8 cellular contexts compared by ENCODE assay signal in genomic region chr10:132538790-132539421, GRCh38. TPM values are rescaled to one million over a fixed set of nuclear protein-coding genes. Genes with fewer than 3 reads are reported as not detected.
DNase-seq lines count a peak whose midpoint lies in the region; ATAC-seq and TF ChIP-seq lines count a peak whose summit lies in the region.

No MANE protein-coding gene starts in this region.

- H3K4me3 ChIP-seq in A673 (ENCODE audit: low read depth, low read length, poor library complexity, severe bottlenecking) (peak overlapping the region; percentile 59), HUES64 (ENCODE audit: low read length) (peak overlapping the region; percentile 69; the same call in 1 of the 2 replicates), muscle layer of colon (ENCODE audit: low read depth in 1 of 2, low read length in 2 of 2) (peak overlapping the region; percentile 86 to 92)

- peaks cover 4% of the 10 kb centered on the region for H3K4me1 ChIP-seq in A673 (ENCODE audit: insufficient read depth, low read length, poor library complexity, severe bottlenecking)
- peaks cover 30% of the 10 kb centered on the region for H3K4me1 ChIP-seq in HUES64 (ENCODE audit: insufficient read depth, low read length)
- H3K4me1 ChIP-seq in muscle layer of colon (ENCODE audit: insufficient read depth, low read length), result peaks cover 49% of the 10 kb centered on the region

- POLR2A ChIA-PET in A673 (lab: Charles Lee; ENCODE audit: low non-redundant PET), result no interaction called here

- intact Hi-C loops in A673 (cut with micrococcal nuclease; ENCODE audit: unreplicated experiment), result no loop called here

- peak overlapping the region; percentile 91 for H3K4me3 Mint-ChIP-seq in central memory CD8-positive, alpha-beta T cell

- TF ChIP-seq CTCF in A673 (conservative IDR thresholded peaks at IDR 0.05; ENCODE audit: low read depth, low read length), result no peak

- peak overlapping the region; percentile 82 for H3K27ac Mint-ChIP-seq in central memory CD8-positive, alpha-beta T cell (ENCODE audit: low read depth)

- peaks cover 44% of the 10 kb centered on the region for H3K4me1 Mint-ChIP-seq in central memory CD8-positive, alpha-beta T cell

- no peak for DNase-seq in A673 (ENCODE audit: low spot score)
- no peak for DNase-seq in central memory CD8-positive, alpha-beta T cell (ENCODE audit: low spot score in 2 of 2)
- DNase-seq in NCI-H1694 (lab: John Stamatoyannopoulos, UW), result no peak
- no peak for DNase-seq in pons (ENCODE audit: low spot score)
- no peak for DNase-seq in medulla oblongata (ENCODE audit: extremely low spot score)
- DNase-seq in DMS53 (lab: John Stamatoyannopoulos, UW), result no peak

- H3K27me3 ChIP-seq in A673 (replicated peaks; ENCODE audit: insufficient read depth, low read depth, low read length, poor library complexity), result no peaks in the 10 kb centered on the region
- peaks cover 25% of the 10 kb centered on the region for H3K27me3 ChIP-seq in HUES64 (ENCODE audit: insufficient read depth, low read length)
- H3K27me3 ChIP-seq in muscle layer of colon (ENCODE audit: control insufficient read depth in 1 of 2, insufficient read depth in 2 of 2, low read length in 2 of 2), result no peaks in the 10 kb centered on the region

- H3K27me3 Mint-ChIP-seq in central memory CD8-positive, alpha-beta T cell, result no peaks in the 10 kb centered on the region

- H3K36me3 Mint-ChIP-seq in central memory CD8-positive, alpha-beta T cell (ENCODE audit: insufficient read depth), result peaks cover 11% of the 10 kb centered on the region

- H3K36me3 ChIP-seq in A673 (ENCODE audit: insufficient read depth, low read length, poor library complexity, severe bottlenecking), result no peaks in the 10 kb centered on the region
- H3K36me3 ChIP-seq in HUES64 (ENCODE audit: insufficient read depth, low read length), result no peaks in the 10 kb centered on the region
- H3K36me3 ChIP-seq in muscle layer of colon (ENCODE audit: insufficient read depth, low read length), result no peaks in the 10 kb centered on the region

- CTCF ChIA-PET in A673 (lab: Charles Lee), result no interaction called here

- H3K9me3 Mint-ChIP-seq in central memory CD8-positive, alpha-beta T cell, result no peaks in the 10 kb centered on the region

- H3K27ac ChIP-seq in A673 (ENCODE audit: low read depth, low read length, poor library complexity, severe bottlenecking) (no peak overlapping the region), HUES64 (ENCODE audit: low read depth, low read length) (no peak overlapping the region), muscle layer of colon (ENCODE audit: low read depth, low read length) (peak overlapping the region; percentile 95)

- WGBS in HUES64, result 81% methylated on average over 2 of the region's 2 CpGs

- TSS peak; percentile 42 for BruUV-seq in A673 (replicated peaks; lab: Mats Ljungman, UMichigan)

- H3K9me3 ChIP-seq in A673 (ENCODE audit: low read depth, low read length, poor library complexity, severe bottlenecking), result no peaks in the 10 kb centered on the region
- H3K9me3 ChIP-seq in HUES64 (ENCODE audit: insufficient read depth, low read depth, low read length), result no peaks in the 10 kb centered on the region
- H3K9me3 ChIP-seq in muscle layer of colon (ENCODE audit: low read length), result no peaks in the 10 kb centered on the region

- no peak for ATAC-seq in central memory CD8-positive, alpha-beta T cell (replicated peaks; ENCODE audit: extremely low read depth, poor library complexity, severe bottlenecking)

- no peak overlapping the region for H3K9ac ChIP-seq in HUES64 (ENCODE audit: low read depth, low read length)
- peak overlapping the region; percentile 96 for H3K9ac ChIP-seq in muscle layer of colon (ENCODE audit: low read length)

RNA-seq across cellular contexts. Expression of gene INPP5A, which starts 1.3 kb away (rescaled TPM):
- total RNA-seq in A673 (2021), result 21.2 and 21.8 TPM in 2 replicates
- polyA plus RNA-seq in HUES64 (2013, experiment 1 of 2), result 19.1 TPM
- 18.4 TPM for polyA plus RNA-seq in HUES64 (2013, experiment 2 of 2)
